Comparison of ENCODE assay signal across 17 cellular contexts in genomic region chr4:6718932-6719610, GRCh38. TPM values are rescaled to one million over a fixed set of nuclear protein-coding genes. Genes with fewer than 3 reads are reported as not detected.
A peak's percentile ranks its signal among the peaks of the same experiment; 100 is the strongest.
DNase-seq lines count a peak whose midpoint lies in the region; ATAC-seq and TF ChIP-seq lines count a peak whose summit lies in the region.
"Had no signal": no experiment of that assay in that cellular context is flagged by ENCODE, and none has a peak within 500 bp of the region (broad histone marks: within the 10 kb centered on the region; RNA-seq: fewer than 3 reads in every experiment).

No MANE protein-coding gene starts in this region.

- intact Hi-C loops in CD4-positive, alpha-beta T cell (cut with DNase I, micrococcal nuclease): loop anchor here in 1 of 2 experiments (5.0 kb wide), 2 partner anchors 142 to 268 kb away; partner anchors contain the start of gene MAN2B2
- intact Hi-C loops in naive thymus-derived CD4-positive, alpha-beta T cell (cut with micrococcal nuclease): loop anchor here in 1 of 2 donors (5.0 kb wide), 1 partner anchor 253 kb away; no protein-coding TSS in a partner anchor

- H3K9me3 ChIP-seq in CD4-positive, alpha-beta T cell (ENCODE audit: control insufficient read depth, low read length): no peaks in the 10 kb centered on the region
- no peaks in the 10 kb centered on the region for H3K9me3 ChIP-seq in naive thymus-derived CD4-positive, alpha-beta T cell (ENCODE audit: control insufficient read depth in 2 of 3, low read length in 3 of 3)
- H3K9me3 ChIP-seq: left ventricle myocardium inferior, SJCRH30, testis had no signal

- H3K4me3 Mint-ChIP-seq in CD4-positive, alpha-beta T cell: peak overlapping the region; percentile 67
- no peak overlapping the region for H3K4me3 Mint-ChIP-seq in activated naive CD8-positive, alpha-beta T cell treated with anti-CD3 and anti-CD28 coated beads for 36 hours
- H3K4me3 Mint-ChIP-seq in naive thymus-derived CD4-positive, alpha-beta T cell: peak overlapping the region; percentile 4 to 67 (median 37)

- no peak overlapping the region for H3K27ac ChIP-seq in CD4-positive, alpha-beta T cell (ENCODE audit: low read depth, low read length)
- peak overlapping the region; percentile 26 for H3K27ac ChIP-seq in naive thymus-derived CD4-positive, alpha-beta T cell (ENCODE audit: low read depth, low read length)
- H3K27ac ChIP-seq: left ventricle myocardium inferior, SJCRH30, skin epidermis, testis had no signal

- ATAC-seq in CD4-positive, alpha-beta T cell (ENCODE audit: poor library complexity): no peak
- no peak for ATAC-seq in naive thymus-derived CD4-positive, alpha-beta T cell
- no peak for ATAC-seq in HG02840 (IDR thresholded peaks at IDR 0.05; ENCODE audit: low FRiP score, unreplicated experiment)
- ATAC-seq: activated CD4-positive, alpha-beta T cell treated with anti-CD3 and anti-CD28 coated beads for 36 hours had no signal

- H3K36me3 ChIP-seq in H7 (replicated peaks; ENCODE audit: control insufficient read depth, insufficient read depth, low read length): no peaks in the 10 kb centered on the region
- H3K36me3 ChIP-seq in naive thymus-derived CD4-positive, alpha-beta T cell (ENCODE audit: control insufficient read depth in 2 of 3, insufficient read depth in 3 of 3, low read length in 3 of 3): no peaks in the 10 kb centered on the region
- H3K36me3 ChIP-seq: left ventricle myocardium inferior, SJCRH30 had no signal

- POLR2A ChIA-PET in CD4-positive, alpha-beta T cell (lab: Charles Lee): interaction anchor here (0.7 to 10.4 kb wide), 9 partner anchors 9 to 1136 kb away, joined by 3 to 221 read pairs (median 5); partner anchors contain the start of genes GRPEL1, MRFAP1 and TADA2B
- POLR2A ChIA-PET in naive thymus-derived CD4-positive, alpha-beta T cell (lab: Charles Lee): interaction anchor here (0.6 to 23.6 kb wide), 8 partner anchors 9 to 350 kb away, joined by 3 to 696 read pairs (median 24); partner anchors contain the start of genes KIAA0232, MRFAP1, MRFAP1L1 and S100P

- H3K9me3 Mint-ChIP-seq in CD4-positive, alpha-beta T cell: no peaks in the 10 kb centered on the region
- H3K9me3 Mint-ChIP-seq in activated naive CD8-positive, alpha-beta T cell treated with anti-CD3 and anti-CD28 coated beads for 36 hours: no peaks in the 10 kb centered on the region
- H3K9me3 Mint-ChIP-seq in naive thymus-derived CD4-positive, alpha-beta T cell: peaks cover 0 to 5% (median 0%) of the 10 kb centered on the region in 11 donors

- H3K36me3 Mint-ChIP-seq in CD4-positive, alpha-beta T cell (ENCODE audit: low read depth): peaks cover 11% of the 10 kb centered on the region
- H3K36me3 Mint-ChIP-seq in activated naive CD8-positive, alpha-beta T cell treated with anti-CD3 and anti-CD28 coated beads for 36 hours: peaks cover 4% of the 10 kb centered on the region
- H3K36me3 Mint-ChIP-seq in naive thymus-derived CD4-positive, alpha-beta T cell: peaks cover 0 to 7% (median 4%) of the 10 kb centered on the region in 5 donors

- no peaks in the 10 kb centered on the region for H3K27me3 ChIP-seq in CD4-positive, alpha-beta T cell (ENCODE audit: control insufficient read depth, insufficient read depth, low read length)
- H3K27me3 ChIP-seq in H7 (ENCODE audit: control insufficient read depth, insufficient read depth, low read length): no peaks in the 10 kb centered on the region
- H3K27me3 ChIP-seq in naive thymus-derived CD4-positive, alpha-beta T cell (ENCODE audit: control insufficient read depth in 2 of 2, insufficient read depth in 2 of 2, low read length in 2 of 2): no peaks in the 10 kb centered on the region
- H3K27me3 ChIP-seq: SJCRH30, testis had no signal

- TF ChIP-seq CTCF in CD4-positive, alpha-beta T cell (IDR thresholded peaks at IDR 0.05): no peak

- no peak for DNase-seq in CD4-positive, alpha-beta T cell
- DNase-seq in H7 (peak; percentile 25), NCI-H2196 (lab: John Stamatoyannopoulos, UW; ENCODE audit: unreplicated experiment) (no peak), SIG-M5 (lab: John Stamatoyannopoulos, UW) (no peak)
- DNase-seq in activated naive CD8-positive, alpha-beta T cell treated with anti-CD3 and anti-CD28 coated beads for 36 hours: no peak
- no peak for DNase-seq in naive thymus-derived CD4-positive, alpha-beta T cell
- DNase-seq: activated CD4-positive, alpha-beta T cell treated with anti-CD3 and anti-CD28 coated beads for 36 hours; GDM1; left ventricle myocardium inferior; NCI-H2029; NCI-H524; posterior cingulate gyrus; SJCRH30; stimulated activated CD4-positive, alpha-beta T cell treated with anti-CD3 and anti-CD28 coated beads, Interleukin-4, amount 100 ng/mL, for 24 hours; testis had no signal

- CTCF ChIA-PET in CD4-positive, alpha-beta T cell (lab: Charles Lee): interaction anchor here (1.0 to 6.8 kb wide), 4 partner anchors 45 to 352 kb away, joined by 4 to 101 read pairs (median 43); a partner anchor contains a TSS
- CTCF ChIA-PET in naive thymus-derived CD4-positive, alpha-beta T cell (lab: Charles Lee): interaction anchor here (0.7 to 8.4 kb wide), 10 partner anchors 9 to 351 kb away, joined by 3 to 156 read pairs (median 6); partner anchors contain the start of genes GRPEL1 and MRFAP1L1

- no peak overlapping the region for H3K4me3 ChIP-seq in H7 (ENCODE audit: insufficient read depth, low read depth, low read length)
- H3K4me3 ChIP-seq in naive thymus-derived CD4-positive, alpha-beta T cell (ENCODE audit: low read length): no peak overlapping the region
- H3K4me3 ChIP-seq: left ventricle myocardium inferior, SJCRH30, skin epidermis, testis had no signal

- peaks cover 19 to 20% of the 10 kb centered on the region in 2 donors for H3K4me1 ChIP-seq in naive thymus-derived CD4-positive, alpha-beta T cell (ENCODE audit: control insufficient read depth in 2 of 2, insufficient read depth in 2 of 2, low read length in 2 of 2)

- no peaks in the 10 kb centered on the region for H3K27me3 Mint-ChIP-seq in CD4-positive, alpha-beta T cell
- no peaks in the 10 kb centered on the region for H3K27me3 Mint-ChIP-seq in activated naive CD8-positive, alpha-beta T cell treated with anti-CD3 and anti-CD28 coated beads for 36 hours
- H3K27me3 Mint-ChIP-seq in naive thymus-derived CD4-positive, alpha-beta T cell: peaks cover 0 to 4% (median 0%) of the 10 kb centered on the region in 5 donors
- H3K27me3 Mint-ChIP-seq: activated CD4-positive, alpha-beta T cell treated with anti-CD3 and anti-CD28 coated beads for 36 hours had no signal

- peaks cover 37% of the 10 kb centered on the region for H3K4me1 Mint-ChIP-seq in CD4-positive, alpha-beta T cell (ENCODE audit: low read depth)
- peaks cover 25% of the 10 kb centered on the region for H3K4me1 Mint-ChIP-seq in activated naive CD8-positive, alpha-beta T cell treated with anti-CD3 and anti-CD28 coated beads for 36 hours
- H3K4me1 Mint-ChIP-seq in naive thymus-derived CD4-positive, alpha-beta T cell: peaks cover 22 to 51% (median 34%) of the 10 kb centered on the region in 7 donors

- peak overlapping the region; percentile 17 for H3K27ac Mint-ChIP-seq in CD4-positive, alpha-beta T cell
- H3K27ac Mint-ChIP-seq in activated naive CD8-positive, alpha-beta T cell treated with anti-CD3 and anti-CD28 coated beads for 36 hours: peak overlapping the region; percentile 52
- peak overlapping the region in 8 of 9 donors; percentile 0 to 89 (median 27) for H3K27ac Mint-ChIP-seq in naive thymus-derived CD4-positive, alpha-beta T cell

RNA-seq across cellular contexts. Expression of gene BLOC1S4, which starts 3.1 kb away (rescaled TPM):
- 10 to 100 TPM; 24.6 to 27.6 TPM for total RNA-seq in CD4-positive, alpha-beta T cell
- 35.5 and 39.7 TPM in 2 replicates for total RNA-seq in H7 (2014; rRNA removed; shearing (Covaris generic))
- 10 to 100 TPM; 19.4 to 21.0 TPM for total RNA-seq in activated naive CD8-positive, alpha-beta T cell treated with anti-CD3 and anti-CD28 coated beads for 36 hours
- total RNA-seq in naive thymus-derived CD4-positive, alpha-beta T cell: 10 to 100 TPM; 18.7 to 45.9 (median 25.0) TPM
- 10 to 100 TPM; 69.6 to 80.3 TPM for polyA plus RNA-seq in naive thymus-derived CD4-positive, alpha-beta T cell

RNA-seq across cellular contexts. Expression of gene MRFAP1L1, which starts 9.4 kb away (rescaled TPM):
- total RNA-seq in CD4-positive, alpha-beta T cell: 10 to 100 TPM; 26.6 to 27.0 TPM
- 49.0 and 52.5 TPM in 2 replicates for total RNA-seq in H7 (2014; rRNA removed; shearing (Covaris generic))
- 10 to 100 TPM; 41.4 to 42.5 TPM for total RNA-seq in activated naive CD8-positive, alpha-beta T cell treated with anti-CD3 and anti-CD28 coated beads for 36 hours
- 100 to 1,000 TPM in 2 of 5 experiments, 10 to 100 TPM in 3; 24.8 to 124 (median 73.6) TPM for total RNA-seq in naive thymus-derived CD4-positive, alpha-beta T cell
- 100 to 1,000 TPM; 116 to 160 TPM for polyA plus RNA-seq in naive thymus-derived CD4-positive, alpha-beta T cell

RNA-seq across cellular contexts. Expression of gene S100P, which starts 25.4 kb away (rescaled TPM):
- total RNA-seq in CD4-positive, alpha-beta T cell: 1 to 10 TPM in 1 of 2 experiments, under 1 TPM in 1; 0.58 to 2.8 TPM
- total RNA-seq in H7 (2014; rRNA removed; shearing (Covaris generic)): not detected in 2 replicates
- total RNA-seq in activated naive CD8-positive, alpha-beta T cell treated with anti-CD3 and anti-CD28 coated beads for 36 hours: 1 to 10 TPM in 1 of 2 experiments, under 1 TPM in 1; 0.37 to 2.5 TPM
- 10 to 100 TPM in 2 of 5 experiments, 1 to 10 TPM in 1, under 1 TPM in 1, not detected in 1; 0.65 to 15.7 (median 8.0) TPM for total RNA-seq in naive thymus-derived CD4-positive, alpha-beta T cell
- not detected for polyA plus RNA-seq in naive thymus-derived CD4-positive, alpha-beta T cell
- total RNA-seq: left ventricle myocardium inferior had no signal
